7 cellular contexts compared by ENCODE assay signal in genomic region chr1:111990878-111991760, GRCh38. TPM values are rescaled to one million over a fixed set of nuclear protein-coding genes. Genes with fewer than 3 reads are reported as not detected.
A peak's percentile ranks its signal among the peaks of the same experiment; 100 is the strongest.
DNase-seq lines count a peak whose midpoint lies in the region; ATAC-seq and TF ChIP-seq lines count a peak whose summit lies in the region.

No MANE protein-coding gene starts in this region.

- H3K27ac Mint-ChIP-seq in activated B cell treated with CpG ODN at 0.5 μM for 24 hours, result no peak overlapping the region

- H2AFZ ChIP-seq in neuron (ENCODE audit: low read depth, low read length), result no peak overlapping the region

- no peaks in the 10 kb centered on the region for H3K36me3 ChIP-seq in neuron (ENCODE audit: insufficient read depth, low read length)

- POLR2A ChIA-PET in activated B cell treated with CpG ODN at 0.5 μM for 24 hours (lab: Charles Lee), result no interaction called here

- H3K27me3 Mint-ChIP-seq in activated B cell treated with CpG ODN at 0.5 μM for 24 hours, result peaks cover 75% of the 10 kb centered on the region

- TF ChIP-seq CTCF in activated B cell treated with CpG ODN at 0.5 μM for 24 hours (IDR thresholded peaks at IDR 0.05), result no peak

- H3K9me3 ChIP-seq in neuron (ENCODE audit: low read length), result no peaks in the 10 kb centered on the region

- H3K27me3 ChIP-seq in neuron (ENCODE audit: insufficient read depth, low read length), result peaks cover 84% of the 10 kb centered on the region

- peak; percentile 60 for DNase-seq in NCI-H1436 treated with DMSO at 0.1 percent for 48 hours (lab: John Stamatoyannopoulos, UW)
- DNase-seq in activated B cell treated with CpG ODN at 0.5 μM for 24 hours, result no peak
- DNase-seq in head of caudate nucleus, result peak; percentile 55 to 94 (median 81)
- no peak for DNase-seq in stimulated activated CD4-positive, alpha-beta T cell treated with anti-CD3 and anti-CD28 coated beads, Interleukin-2, amount 100 ng/mL, for 48 hours

- peak overlapping the region; percentile 52 for H3K4me3 Mint-ChIP-seq in activated B cell treated with CpG ODN at 0.5 μM for 24 hours

- peaks cover 25% of the 10 kb centered on the region for H3K4me1 Mint-ChIP-seq in activated B cell treated with CpG ODN at 0.5 μM for 24 hours

- peak; percentile 59 for ATAC-seq in GM19043 (IDR thresholded peaks at IDR 0.05; ENCODE audit: low read depth, unreplicated experiment)
- no peak for ATAC-seq in activated B cell treated with CpG ODN at 0.5 μM for 24 hours (ENCODE audit: low read depth)
- ATAC-seq in GM21717 (IDR thresholded peaks at IDR 0.05; ENCODE audit: unreplicated experiment), result no peak

- intact Hi-C loops in activated B cell treated with CpG ODN at 0.5 μM for 24 hours (cut with micrococcal nuclease), result no loop called here
- intact Hi-C loops in head of caudate nucleus (cut with DNase I), result no loop called here

- no peaks in the 10 kb centered on the region for H3K36me3 Mint-ChIP-seq in activated B cell treated with CpG ODN at 0.5 μM for 24 hours (ENCODE audit: low read depth)

- CTCF ChIA-PET in activated B cell treated with CpG ODN at 0.5 μM for 24 hours (lab: Charles Lee), result no interaction called here

- H3K9me3 Mint-ChIP-seq in activated B cell treated with CpG ODN at 0.5 μM for 24 hours, result no peaks in the 10 kb centered on the region

- H3K4me3 ChIP-seq in neuron (ENCODE audit: low read length), result peak overlapping the region; percentile 44

- H3K4me1 ChIP-seq in neuron (ENCODE audit: insufficient read depth, low read length), result peaks cover 15% of the 10 kb centered on the region

RNA-seq across cellular contexts. Expression of gene KCND3, which starts 1.7 kb away (rescaled TPM):
- 0.04 and 0.10 TPM in 2 replicates for total RNA-seq in activated B cell treated with CpG ODN at 0.5 μM for 24 hours

Comparison
In these comparisons a context has a peak if more than half of its experiments do, and no peak if none do; other contexts are left out.
1. DNase-seq: peak in NCI-H1436 treated with DMSO at 0.1 percent for 48 hours (single experiment) and head of caudate nucleus (42 of 42); none in activated B cell treated with CpG ODN at 0.5 μM for 24 hours (single experiment) and stimulated activated CD4-positive, alpha-beta T cell treated with anti-CD3 and anti-CD28 coated beads, Interleukin-2, amount 100 ng/mL, for 48 hours (0 of 2).